8 cellular contexts compared by ENCODE assay signal in genomic region chr14:102362084-102362483, GRCh38. TPM values are rescaled to one million over a fixed set of nuclear protein-coding genes. Genes with fewer than 3 reads are reported as not detected.
DNase-seq lines count a peak whose midpoint lies in the region; ATAC-seq and TF ChIP-seq lines count a peak whose summit lies in the region.

No MANE protein-coding gene starts in this region.

- 54% methylated on average over 4 of the region's 4 CpGs for WGBS in mesenchymal stem cell

- peak overlapping the region; percentile 49 for H2BK5ac ChIP-seq in mesenchymal stem cell (ENCODE audit: low read depth, low read length, poor library complexity, severe bottlenecking)

- H4K8ac ChIP-seq in mesenchymal stem cell (ENCODE audit: low read length) = no peak overlapping the region

- CTCF ChIA-PET in HEK293 (lab: Yijun Ruan, JAX) = no interaction called here
- CTCF ChIA-PET in T-cell (lab: Charles Lee) = interaction anchor here in 1 of 2 donors (0.6 to 1.1 kb wide), 2 partner anchors 48 to 639 kb away, joined by 3 read pairs; no protein-coding TSS in a partner anchor

- peaks cover 17% of the 10 kb centered on the region for H3K36me3 Mint-ChIP-seq in T-cell

- H3K4ac ChIP-seq in mesenchymal stem cell (ENCODE audit: low read depth in 1 of 2, low read length in 2 of 2) = peak overlapping the region in 1 of 2 experiments; percentile 34

- H3K18ac ChIP-seq in mesenchymal stem cell (ENCODE audit: low read depth in 1 of 2, low read length in 2 of 2) = peak overlapping the region in 1 of 2 experiments; percentile 18

- peak overlapping the region; percentile 87 to 94 for H3K27ac Mint-ChIP-seq in T-cell

- no peak overlapping the region for H2BK15ac ChIP-seq in mesenchymal stem cell (ENCODE audit: low read depth, poor library complexity, severe bottlenecking)

- peak overlapping the region in 1 of 2 experiments; percentile 55 for H3K14ac ChIP-seq in mesenchymal stem cell (ENCODE audit: low read length in 2 of 2)

- H3K4me3 ChIP-seq in HEK293 (ENCODE audit: low read depth, low read length) = peak overlapping the region; percentile 64
- peak overlapping the region; percentile 86 to 92 for H3K4me3 ChIP-seq in mesenchymal stem cell (ENCODE audit: insufficient read depth in 1 of 2, low read depth in 1 of 2, low read length in 2 of 2)

- H3K79me1 ChIP-seq in mesenchymal stem cell (replicated peaks; ENCODE audit: low read length, poor library complexity, severe bottlenecking) = peaks cover 41% of the 10 kb centered on the region

- POLR2A ChIA-PET in HEK293 (lab: Yijun Ruan, JAX) = interaction anchor here (0.7 to 1.5 kb wide), 8 partner anchors 8 to 58 kb away, joined by 3 to 5 read pairs (median 3); no protein-coding TSS in a partner anchor
- POLR2A ChIA-PET in T-cell (lab: Charles Lee) = interaction anchor here in 1 of 2 donors (0.5 kb wide), 1 partner anchor 639 kb away, joined by 4 read pairs; no protein-coding TSS in a partner anchor

- H3K27me3 ChIP-seq in mesenchymal stem cell (ENCODE audit: control insufficient read depth in 1 of 2, insufficient read depth in 1 of 2, low read length in 2 of 2) = no peaks in the 10 kb centered on the region

- H3K36me3 ChIP-seq in HEK293 (ENCODE audit: control insufficient read depth in 2 of 2, insufficient read depth in 1 of 2, low read length in 2 of 2) (peaks cover 15 to 26% of the 10 kb centered on the region in 2 experiments), mesenchymal stem cell (ENCODE audit: control insufficient read depth in 1 of 2, insufficient read depth in 2 of 2, low read depth in 1 of 2, low read length in 2 of 2) (peaks cover 4 to 32% of the 10 kb centered on the region in 2 experiments)

- no peak overlapping the region for H2BK120ac ChIP-seq in mesenchymal stem cell (ENCODE audit: low read depth, low read length)

- peaks cover 28 to 36% (median 30%) of the 10 kb centered on the region in 3 donors for H3K4me1 Mint-ChIP-seq in T-cell

- H3K4me1 ChIP-seq in HEK293 (ENCODE audit: control insufficient read depth, insufficient read depth, low read length) (0 out of 2 replicates have a peak, but pooled peaks cover 3% of the 10 kb centered on the region), mesenchymal stem cell (ENCODE audit: control insufficient read depth, insufficient read depth, low read depth, low read length) (peaks cover 9% of the 10 kb centered on the region)

- H3K9ac ChIP-seq in mesenchymal stem cell (ENCODE audit: low read length) = peak overlapping the region; percentile 93

- H2AFZ ChIP-seq in mesenchymal stem cell (ENCODE audit: low read depth, low read length) = peak overlapping the region; percentile 96

- H3K23ac ChIP-seq in mesenchymal stem cell (ENCODE audit: low read length in 2 of 2) = no peak overlapping the region

- peak overlapping the region in 2 of 3 donors; percentile 92 to 97 for H3K4me3 Mint-ChIP-seq in T-cell

- H3K9me3 Mint-ChIP-seq in T-cell = no peaks in the 10 kb centered on the region

- no peaks in the 10 kb centered on the region for H3K9me3 ChIP-seq in HEK293 (ENCODE audit: control insufficient read depth, insufficient read depth, low read depth, low read length)
- no peaks in the 10 kb centered on the region for H3K9me3 ChIP-seq in mesenchymal stem cell (ENCODE audit: control insufficient read depth, low read length)

- peak overlapping the region; percentile 81 for H3K4me2 ChIP-seq in mesenchymal stem cell (ENCODE audit: low read length, poor library complexity, severe bottlenecking)

- H2BK12ac ChIP-seq in mesenchymal stem cell (ENCODE audit: low read length in 2 of 2) = no peak overlapping the region

- H4K91ac ChIP-seq in mesenchymal stem cell (ENCODE audit: low read length) = no peak overlapping the region

- peak; percentile 6 to 13 (median 9) for ATAC-seq in T-cell (replicated peaks in 1 of 4)
- peak; percentile 94 for ATAC-seq in stimulated activated naive CD8-positive, alpha-beta T cell treated with anti-CD3 and anti-CD28 coated beads, Interleukin-15, Interleukin-2, amounts not matched to agents 100 U/mL and 50 U/mL, for 24 hours
- no peak for ATAC-seq in HG03097 (IDR thresholded peaks at IDR 0.05; ENCODE audit: low FRiP score, unreplicated experiment)

- TF ChIP-seq CTCF in HEK293 (tag by site-specific recombination; IDR thresholded peaks at IDR 0.05) = no peak

- DNase-seq in EH (ENCODE audit: low read depth) = peak; percentile 55
- peak in 6 of 34 experiments; percentile 1 to 8 (median 5) for DNase-seq in T-cell
- no peak for DNase-seq in caudate nucleus (lab: John Stamatoyannopoulos, UW)
- peak; percentile 58 for DNase-seq in mesenchymal stem cell
- DNase-seq in stimulated activated naive CD8-positive, alpha-beta T cell treated with anti-CD3 and anti-CD28 coated beads, Interleukin-15, Interleukin-2, amounts not matched to agents 100 U/mL and 50 U/mL, for 24 hours = peak; percentile 69
- DNase-seq in NCI-H1105 (lab: John Stamatoyannopoulos, UW) = no peak

- H3K27ac ChIP-seq in HEK293 (ENCODE audit: extremely low read depth, low read depth, low read length) (peak overlapping the region; percentile 42; the same call in 1 of the 2 replicates), caudate nucleus (ENCODE audit: low read depth, low read length) (peak overlapping the region; percentile 84), mesenchymal stem cell (ENCODE audit: low read length, poor library complexity, severe bottlenecking) (peak overlapping the region; percentile 75)

- no peaks in the 10 kb centered on the region for H3K27me3 Mint-ChIP-seq in T-cell

- H2AK5ac ChIP-seq in mesenchymal stem cell (ENCODE audit: low read length, severe bottlenecking) = no peak overlapping the region

TF ChIP-seq in HEK293, 187 proteins besides CTCF, POLR2A, EP300 and RAD21:
- TF ChIP-seq ZNF529 (tag by site-specific recombination; IDR thresholded peaks at IDR 0.05; ENCODE audit: insufficient replicate concordance) = no peak
- TF ChIP-seq GFI1B (tag by site-specific recombination; IDR thresholded peaks at IDR 0.05) = no peak
- TF ChIP-seq KLF7 (tag by site-specific recombination; IDR thresholded peaks at IDR 0.05; ENCODE audit: borderline replicate concordance) = no peak
- TF ChIP-seq ZNF239 (tag by site-specific recombination; IDR thresholded peaks at IDR 0.05) = no peak
- no peak for TF ChIP-seq ZNF292 (tag by site-specific recombination; IDR thresholded peaks at IDR 0.05; ENCODE audit: borderline replicate concordance, low read depth)
- TF ChIP-seq ZNF707 (tag by site-specific recombination; IDR thresholded peaks at IDR 0.05) = no peak
- TF ChIP-seq ZNF214 (tag by site-specific recombination; IDR thresholded peaks at IDR 0.05; ENCODE audit: borderline replicate concordance) = no peak
- TF ChIP-seq KLF8 (tag by site-specific recombination; IDR thresholded peaks at IDR 0.05) = no peak
- TF ChIP-seq SP2 (tag by site-specific recombination; IDR thresholded peaks at IDR 0.05) = no peak
- TF ChIP-seq ZNF629 (tag by site-specific recombination; IDR thresholded peaks at IDR 0.05) = no peak
- TF ChIP-seq KLF9 (tag by site-specific recombination; IDR thresholded peaks at IDR 0.05; ENCODE audit: low read depth) = no peak
- TF ChIP-seq ZNF623 (tag by site-specific recombination; IDR thresholded peaks at IDR 0.05) = no peak
- TF ChIP-seq ZNF354C (tag by site-specific recombination; IDR thresholded peaks at IDR 0.05; ENCODE audit: borderline replicate concordance, low read depth) = no peak
- no peak for TF ChIP-seq OVOL3 (tag by site-specific recombination; IDR thresholded peaks at IDR 0.05)
- no peak for TF ChIP-seq GLIS1 (tag by site-specific recombination; IDR thresholded peaks at IDR 0.05)
- TF ChIP-seq, protein P1, sequence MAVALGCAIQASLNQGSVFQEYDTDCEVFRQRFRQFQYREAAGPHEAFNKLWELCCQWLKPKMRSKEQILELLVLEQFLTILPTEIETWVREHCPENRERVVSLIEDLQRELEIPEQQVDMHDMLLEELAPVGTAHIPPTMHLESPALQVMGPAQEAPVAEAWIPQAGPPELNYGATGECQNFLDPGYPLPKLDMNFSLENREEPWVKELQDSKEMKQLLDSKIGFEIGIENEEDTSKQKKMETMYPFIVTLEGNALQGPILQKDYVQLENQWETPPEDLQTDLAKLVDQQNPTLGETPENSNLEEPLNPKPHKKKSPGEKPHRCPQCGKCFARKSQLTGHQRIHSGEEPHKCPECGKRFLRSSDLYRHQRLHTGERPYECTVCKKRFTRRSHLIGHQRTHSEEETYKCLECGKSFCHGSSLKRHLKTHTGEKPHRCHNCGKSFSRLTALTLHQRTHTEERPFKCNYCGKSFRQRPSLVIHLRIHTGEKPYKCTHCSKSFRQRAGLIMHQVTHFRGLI (tag by site-specific recombination; IDR thresholded peaks at IDR 0.05) = no peak
- no peak for TF ChIP-seq ZNF600 (tag by site-specific recombination; IDR thresholded peaks at IDR 0.05)
- no peak for TF ChIP-seq ZNF76 (tag by site-specific recombination; IDR thresholded peaks at IDR 0.05; ENCODE audit: borderline replicate concordance, low read depth)
- TF ChIP-seq PATZ1 (tag by site-specific recombination; IDR thresholded peaks at IDR 0.05) = no peak

RNA-seq across cellular contexts. Expression of gene CINP, which starts 0.6 kb away (rescaled TPM):
- total RNA-seq in T-cell = 10 to 100 TPM; 12.9 to 29.9 (median 25.8) TPM
- polyA plus RNA-seq in mesenchymal stem cell (2013, experiment 1 of 2) = 34.5 TPM
- 32.4 TPM for polyA plus RNA-seq in mesenchymal stem cell (2013, experiment 2 of 2)

RNA-seq across cellular contexts. Expression of gene TECPR2, which starts 0.7 kb away (rescaled TPM):
- 10 to 100 TPM in 3 of 5 donors, 1 to 10 TPM in 2; 8.6 to 16.5 (median 10.8) TPM for total RNA-seq in T-cell
- 11.6 TPM for polyA plus RNA-seq in mesenchymal stem cell (2013, experiment 1 of 2)
- 10.0 TPM for polyA plus RNA-seq in mesenchymal stem cell (2013, experiment 2 of 2)

RNA-seq across cellular contexts. Expression of gene ZNF839, which starts 42.5 kb away (rescaled TPM):
- total RNA-seq in T-cell = 10 to 100 TPM; 17.9 to 24.6 (median 19.9) TPM
- 3.4 TPM for polyA plus RNA-seq in mesenchymal stem cell (2013, experiment 1 of 2)
- polyA plus RNA-seq in mesenchymal stem cell (2013, experiment 2 of 2) = 3.8 TPM

RNA-seq across cellular contexts. Expression of gene MOK, which starts 57.1 kb away (rescaled TPM):
- total RNA-seq in T-cell = 1 to 10 TPM in 3 of 5 donors, under 1 TPM in 2; 0.77 to 4.1 (median 1.9) TPM
- polyA plus RNA-seq in mesenchymal stem cell (2013, experiment 1 of 2) = 6.9 TPM
- 7.7 TPM for polyA plus RNA-seq in mesenchymal stem cell (2013, experiment 2 of 2)

Comparison
In these comparisons a context has a peak if more than half of its experiments do, and no peak if none do; other contexts are left out.
1. DNase-seq: peak in EH (single experiment), mesenchymal stem cell (single experiment) and stimulated activated naive CD8-positive, alpha-beta T cell treated with anti-CD3 and anti-CD28 coated beads, Interleukin-15, Interleukin-2, amounts not matched to agents 100 U/mL and 50 U/mL, for 24 hours (single experiment); none in caudate nucleus (0 of 61) and NCI-H1105 (single experiment).
2. Peak in every context shown above with its lines, with median percentiles within 50 percentile points of each other: H3K27ac ChIP-seq.